16 cellular contexts compared by ENCODE assay signal in the genomic region with DNA sequence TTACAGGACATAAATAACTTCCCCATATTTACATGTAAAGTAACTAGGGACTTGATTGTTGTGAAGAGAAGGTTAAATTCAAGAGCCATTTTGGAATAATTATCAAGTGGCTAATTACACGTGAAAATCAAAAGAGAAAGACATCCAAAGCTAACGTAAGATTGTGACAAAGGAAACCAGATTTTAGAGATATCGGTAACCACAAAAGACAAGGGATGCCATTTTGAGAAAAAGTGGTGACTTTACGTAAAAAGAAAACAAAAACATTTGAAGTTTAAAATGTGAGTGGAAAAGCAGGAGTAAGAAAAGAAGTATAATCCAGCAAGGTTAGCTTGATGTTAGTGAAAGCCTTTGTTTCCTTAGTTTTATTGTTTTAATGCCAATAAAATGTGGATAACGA.
"Had no signal": no experiment of that assay in that cellular context is flagged by ENCODE, and none has a peak within 500 bp of the region (broad histone marks: within the 10 kb centered on the region; RNA-seq: fewer than 3 reads in every experiment).

No MANE protein-coding gene starts in this region.

- H3K36me3 ChIP-seq: ascending aorta, right atrium auricular region, transverse colon, vagina had no signal

- H3K4me3 Mint-ChIP-seq: activated naive CD8-positive, alpha-beta T cell treated with anti-CD3 and anti-CD28 coated beads, Interleukin-2, amount 50 U/mL, for 24 hours; nephron; WTC11 had no signal

- H3K4me3 ChIP-seq: ascending aorta, dorsolateral prefrontal cortex, right atrium auricular region, transverse colon, vagina had no signal

- H3K9me3 Mint-ChIP-seq: activated naive CD8-positive, alpha-beta T cell treated with anti-CD3 and anti-CD28 coated beads, Interleukin-2, amount 50 U/mL, for 24 hours; nephron; WTC11 had no signal

- H3K27ac ChIP-seq: ascending aorta, dorsolateral prefrontal cortex, right atrium auricular region, transverse colon, vagina had no signal

- H3K27ac Mint-ChIP-seq: activated naive CD8-positive, alpha-beta T cell treated with anti-CD3 and anti-CD28 coated beads, Interleukin-2, amount 50 U/mL, for 24 hours; nephron; progenitor cell of endocrine pancreas; WTC11 had no signal

- H3K27me3 ChIP-seq: ascending aorta, right atrium auricular region, transverse colon, vagina had no signal

- ATAC-seq: activated naive CD8-positive, alpha-beta T cell treated with anti-CD3 and anti-CD28 coated beads, Interleukin-2, amount 50 U/mL, for 24 hours; SK-N-SH treated with all-trans-retinoic acid at 6 μM for 48 hours; stimulated activated naive CD8-positive, alpha-beta T cell treated with anti-CD3 and anti-CD28 coated beads, Interleukin-15, Interleukin-2, amounts not matched to agents 100 U/mL and 50 U/mL, for 24 hours; WTC11 had no signal

- H3K9me3 ChIP-seq: ascending aorta, right atrium auricular region, transverse colon, vagina had no signal

- H3K36me3 Mint-ChIP-seq: WTC11 had no signal

- H3K4me1 ChIP-seq: ascending aorta, right atrium auricular region, vagina had no signal

- H3K4me1 Mint-ChIP-seq: nephron had no signal

- H3K27me3 Mint-ChIP-seq: activated naive CD8-positive, alpha-beta T cell treated with anti-CD3 and anti-CD28 coated beads, Interleukin-2, amount 50 U/mL, for 24 hours; progenitor cell of endocrine pancreas had no signal

- DNase-seq: activated naive CD4-positive, alpha-beta T cell; activated naive CD8-positive, alpha-beta T cell treated with anti-CD3 and anti-CD28 coated beads, Interleukin-2, amount 50 U/mL, for 24 hours; dorsolateral prefrontal cortex; mesenchymal stem cell; small intestine; stimulated activated CD4-positive, alpha-beta T cell treated with anti-CD3 and anti-CD28 coated beads, Interleukin-4, amount 100 ng/mL, for 4 hours; stimulated activated CD8-positive, alpha-beta memory T cell treated with anti-CD3 and anti-CD28 coated beads, Interleukin-4, amount 100 ng/mL, for 48 hours; stimulated activated naive CD8-positive, alpha-beta T cell treated with anti-CD3 and anti-CD28 coated beads, Interleukin-15, Interleukin-2, amounts not matched to agents 100 U/mL and 50 U/mL, for 24 hours; transverse colon had no signal
